In genomic region chr18:69944434-69944833, GRCh38 we compare ENCODE assay signal across 20 cellular contexts. TPM values are rescaled to one million over a fixed set of nuclear protein-coding genes. Genes with fewer than 3 reads are reported as not detected.
A peak's percentile ranks its signal among the peaks of the same experiment; 100 is the strongest.
DNase-seq lines count a peak whose midpoint lies in the region; ATAC-seq and TF ChIP-seq lines count a peak whose summit lies in the region.
"Had no signal": no experiment of that assay in that cellular context is flagged by ENCODE, and none has a peak within 500 bp of the region (broad histone marks: within the 10 kb centered on the region; RNA-seq: fewer than 3 reads in every experiment).

No MANE protein-coding gene starts in this region.

- peaks cover 60% of the 10 kb centered on the region for H3K4me1 Mint-ChIP-seq in CD8-positive, alpha-beta T cell (ENCODE audit: low read depth)

- no peak overlapping the region for H2BK120ac ChIP-seq in mesenchymal stem cell (ENCODE audit: low read depth, low read length)

- peak overlapping the region; percentile 19 for H3K4me3 ChIP-seq in CD8-positive, alpha-beta T cell (ENCODE audit: low read depth, low read length)
- peak overlapping the region; percentile 24; the same call in 1 of the 2 replicates for H3K4me3 ChIP-seq in GM12864 (ENCODE audit: low read depth, low read length)
- peak overlapping the region; percentile 47 for H3K4me3 ChIP-seq in effector memory CD4-positive, alpha-beta T cell (ENCODE audit: insufficient read depth, low read depth, low read length, poor library complexity, severe bottlenecking)
- no peak overlapping the region for H3K4me3 ChIP-seq in mesenchymal stem cell (ENCODE audit: insufficient read depth in 1 of 2, low read depth in 1 of 2, low read length in 2 of 2)
- H3K4me3 ChIP-seq: gastroesophageal sphincter, thyroid gland had no signal

- ATAC-seq in CD8-positive, alpha-beta T cell, result no peak
- ATAC-seq in HG02678 (IDR thresholded peaks at IDR 0.05; ENCODE audit: unreplicated experiment), result peak; percentile 22
- ATAC-seq in foreskin keratinocyte, result no peak
- no peak for ATAC-seq in HG03095 (IDR thresholded peaks at IDR 0.05; ENCODE audit: unreplicated experiment)
- ATAC-seq: gastroesophageal sphincter, HCT116, left colon had no signal

- no peaks in the 10 kb centered on the region for H3K79me1 ChIP-seq in mesenchymal stem cell (replicated peaks; ENCODE audit: low read length, poor library complexity, severe bottlenecking)

- no peak overlapping the region for H3K14ac ChIP-seq in mesenchymal stem cell (ENCODE audit: low read length in 2 of 2)

- no peak overlapping the region for H3K4me2 ChIP-seq in mesenchymal stem cell (ENCODE audit: low read length, poor library complexity, severe bottlenecking)

- no peaks in the 10 kb centered on the region for H3K27me3 Mint-ChIP-seq in CD8-positive, alpha-beta T cell (ENCODE audit: low read depth)

- H3K9ac ChIP-seq in mesenchymal stem cell (ENCODE audit: low read length), result no peak overlapping the region

- H3K4me3 Mint-ChIP-seq in CD8-positive, alpha-beta T cell, result peak overlapping the region; percentile 83
- H3K4me3 Mint-ChIP-seq: T-helper 1 cell treated with Interleukin-12 subunit alpha and Interleukin-12 subunit beta and Interleukin-4 antibody, amounts not matched to agents 30 μg/mL and 1 μg/mL, for 36 hours had no signal

- H3K36me3 Mint-ChIP-seq in CD8-positive, alpha-beta T cell, result peaks cover 38% of the 10 kb centered on the region

- no peaks in the 10 kb centered on the region for H3K9me3 ChIP-seq in CD8-positive, alpha-beta T cell (ENCODE audit: low read length)
- no peaks in the 10 kb centered on the region for H3K9me3 ChIP-seq in effector memory CD4-positive, alpha-beta T cell (ENCODE audit: control insufficient read depth, low read length)
- no peaks in the 10 kb centered on the region for H3K9me3 ChIP-seq in mesenchymal stem cell (ENCODE audit: control insufficient read depth, low read length)
- H3K9me3 ChIP-seq: gastroesophageal sphincter, thyroid gland had no signal

- H3K27ac Mint-ChIP-seq in CD8-positive, alpha-beta T cell, result no peak overlapping the region
- H3K27ac Mint-ChIP-seq: T-helper 1 cell treated with Interleukin-12 subunit alpha and Interleukin-12 subunit beta and Interleukin-4 antibody, amounts not matched to agents 30 μg/mL and 1 μg/mL, for 36 hours had no signal

- H2BK12ac ChIP-seq in mesenchymal stem cell (ENCODE audit: low read length in 2 of 2), result no peak overlapping the region

- 80% methylated on average over 1 of the region's 2 CpGs for WGBS in mesenchymal stem cell

- no peaks in the 10 kb centered on the region for H3K36me3 ChIP-seq in CD8-positive, alpha-beta T cell (ENCODE audit: insufficient read depth, low read length)
- no peaks in the 10 kb centered on the region for H3K36me3 ChIP-seq in effector memory CD4-positive, alpha-beta T cell (ENCODE audit: control insufficient read depth, insufficient read depth, low read length)
- no peaks in the 10 kb centered on the region for H3K36me3 ChIP-seq in mesenchymal stem cell (ENCODE audit: control insufficient read depth in 1 of 2, insufficient read depth in 2 of 2, low read depth in 1 of 2, low read length in 2 of 2)
- H3K36me3 ChIP-seq: gastroesophageal sphincter, thyroid gland had no signal

- H2AFZ ChIP-seq in mesenchymal stem cell (ENCODE audit: low read depth, low read length), result no peak overlapping the region

- H2BK15ac ChIP-seq in mesenchymal stem cell (ENCODE audit: low read depth, poor library complexity, severe bottlenecking), result no peak overlapping the region

- H3K18ac ChIP-seq in mesenchymal stem cell (ENCODE audit: low read depth in 1 of 2, low read length in 2 of 2), result no peak overlapping the region

- H2BK5ac ChIP-seq in mesenchymal stem cell (ENCODE audit: low read depth, low read length, poor library complexity, severe bottlenecking), result no peak overlapping the region

- no peak for TF ChIP-seq CTCF in CD8-positive, alpha-beta T cell (IDR thresholded peaks at IDR 0.05)
- TF ChIP-seq CTCF in GM12864 (IDR thresholded peaks at IDR 0.05; ENCODE audit: low read depth, low read length, missing control alignments) (no peak), foreskin keratinocyte (conservative IDR thresholded peaks at IDR 0.05) (no peak)

- H3K23ac ChIP-seq in mesenchymal stem cell (ENCODE audit: low read length in 2 of 2), result no peak overlapping the region

- no peak overlapping the region for H3K4ac ChIP-seq in mesenchymal stem cell (ENCODE audit: low read depth in 1 of 2, low read length in 2 of 2)

- CTCF ChIA-PET in CD8-positive, alpha-beta T cell (lab: Charles Lee), result interaction anchor here (1.1 to 3.2 kb wide), 6 partner anchors 9 to 77 kb away, joined by 3 to 14 read pairs (median 4); no protein-coding TSS in a partner anchor

- intact Hi-C loops in CD8-positive, alpha-beta T cell (cut with DNase I, micrococcal nuclease), result loop anchor here (1.0 to 10.0 kb wide), 3 partner anchors 8 to 1230 kb away; partner anchors contain the start of gene TMX3 (in 1 of the 2)

- H4K91ac ChIP-seq in mesenchymal stem cell (ENCODE audit: low read length), result no peak overlapping the region

- H2AK5ac ChIP-seq in mesenchymal stem cell (ENCODE audit: low read length, severe bottlenecking), result no peak overlapping the region

- peaks cover 80% of the 10 kb centered on the region for H3K4me1 ChIP-seq in CD8-positive, alpha-beta T cell (ENCODE audit: insufficient read depth, low read length)
- H3K4me1 ChIP-seq in effector memory CD4-positive, alpha-beta T cell (ENCODE audit: control insufficient read depth, insufficient read depth, low read length, poor library complexity, severe bottlenecking), result peaks cover 49% of the 10 kb centered on the region
- H3K4me1 ChIP-seq in foreskin keratinocyte (no peaks in the 10 kb centered on the region), mesenchymal stem cell (ENCODE audit: control insufficient read depth, insufficient read depth, low read depth, low read length) (no peaks in the 10 kb centered on the region)
- H3K4me1 ChIP-seq: gastroesophageal sphincter, thyroid gland had no signal

- H3K27me3 ChIP-seq in CD8-positive, alpha-beta T cell (ENCODE audit: insufficient read depth, low read length), result no peaks in the 10 kb centered on the region
- no peaks in the 10 kb centered on the region for H3K27me3 ChIP-seq in effector memory CD4-positive, alpha-beta T cell (replicated peaks; ENCODE audit: control insufficient read depth, insufficient read depth, low read length, poor library complexity, severe bottlenecking)
- H3K27me3 ChIP-seq in foreskin keratinocyte, result no peaks in the 10 kb centered on the region
- no peaks in the 10 kb centered on the region for H3K27me3 ChIP-seq in mesenchymal stem cell (ENCODE audit: control insufficient read depth in 1 of 2, insufficient read depth in 1 of 2, low read length in 2 of 2)
- H3K27me3 ChIP-seq: gastroesophageal sphincter, thyroid gland had no signal

- POLR2A ChIA-PET in CD8-positive, alpha-beta T cell (lab: Charles Lee), result interaction anchor here (0.9 to 2.7 kb wide), 5 partner anchors 9 to 17 kb away, joined by 3 to 32 read pairs (median 5); no protein-coding TSS in a partner anchor

- H3K9me3 Mint-ChIP-seq in CD8-positive, alpha-beta T cell, result peaks cover 6% of the 10 kb centered on the region

- no peak overlapping the region for H4K8ac ChIP-seq in mesenchymal stem cell (ENCODE audit: low read length)

- H3K27ac ChIP-seq in CD8-positive, alpha-beta T cell (ENCODE audit: low read depth, low read length), result no peak overlapping the region
- peak overlapping the region; percentile 68 for H3K27ac ChIP-seq in effector memory CD4-positive, alpha-beta T cell (ENCODE audit: insufficient read depth, low read length, poor library complexity, severe bottlenecking)
- H3K27ac ChIP-seq in foreskin keratinocyte (no peak overlapping the region), mesenchymal stem cell (ENCODE audit: low read length, poor library complexity, severe bottlenecking) (no peak overlapping the region)
- H3K27ac ChIP-seq: gastroesophageal sphincter, thyroid gland, VCaP had no signal

- DNase-seq in CD8-positive, alpha-beta T cell, result no peak
- DNase-seq in GM12864 (ENCODE audit: low read depth), result no peak
- no peak for DNase-seq in effector memory CD4-positive, alpha-beta T cell
- DNase-seq in Kasumi-1 (lab: John Stamatoyannopoulos, UW), result no peak
- no peak for DNase-seq in foreskin keratinocyte
- no peak for DNase-seq in mesenchymal stem cell
- DNase-seq: AML-193, KBM-7, left colon, midbrain, NCI-H2081 treated with DMSO at 0.1 percent for 48 hours, NCI-H526, SHP77 treated with DMSO at 0.1 percent for 48 hours, thyroid gland had no signal

RNA-seq across cellular contexts. Expression of gene CD226, which starts 3.2 kb away (rescaled TPM):
- total RNA-seq in CD8-positive, alpha-beta T cell, result 10 to 100 TPM; 20.1 TPM
- total RNA-seq in foreskin keratinocyte, result 0.60 and 0.75 TPM in 2 replicates
- 0.11 and 0.14 TPM in 2 replicates for polyA plus RNA-seq in foreskin keratinocyte
- polyA plus RNA-seq in mesenchymal stem cell (2013, experiment 1 of 2), result 0.10 TPM
- polyA plus RNA-seq in mesenchymal stem cell (2013, experiment 2 of 2), result 0.15 TPM

Comparison
In these comparisons a context has a peak if more than half of its experiments do, and no peak if none do; other contexts are left out.
1. H3K4me3 ChIP-seq: peak in CD8-positive, alpha-beta T cell (single experiment), GM12864 (single experiment) and effector memory CD4-positive, alpha-beta T cell (single experiment); none in mesenchymal stem cell (0 of 2).
2. RNA of gene CD226, which starts 3.2 kb away (total RNA-seq): 20.1 TPM in CD8-positive, alpha-beta T cell; 0.60 to 0.75 TPM in foreskin keratinocyte; every median in the first group is over 10 times any median in the second.